ENCODE assay signal across 20 cellular contexts in genomic region chr6:15912505-15912767, GRCh38.
DNase-seq lines count a peak whose midpoint lies in the region; ATAC-seq lines count a peak whose summit lies in the region.
"Had no signal": no experiment of that assay in that cellular context is flagged by ENCODE, and none has a peak within 500 bp of the region (broad histone marks: within the 10 kb centered on the region; RNA-seq: fewer than 3 reads in every experiment).

No MANE protein-coding gene starts in this region.

- H3K27me3 ChIP-seq in HUES6 (ENCODE audit: control insufficient read depth, insufficient read depth, low read length), result no peaks in the 10 kb centered on the region
- H3K27me3 ChIP-seq: BE2C had no signal

- peak overlapping the region; percentile 34 for H3K27ac Mint-ChIP-seq in activated T-cell treated with anti-CD3 and anti-CD28 coated beads, Interleukin-2, amount 50 U/mL, for 24 hours
- no peak overlapping the region for H3K27ac Mint-ChIP-seq in activated T-cell treated with anti-CD3 and anti-CD28 coated beads, Interleukin-2, amount 50 U/mL, for 72 hours
- H3K27ac Mint-ChIP-seq in activated T-helper 2 cell treated with anti-CD3 and anti-CD28 coated beads, Interferon-gamma antibody, Interleukin-2, Interleukin-4, amounts not matched to agents 10 μg/mL and 5 μg/mL and 100 μg/mL, durations not matched to agents 14 hours and 24 hours and 36 hours, result peak overlapping the region; percentile 89
- H3K27ac Mint-ChIP-seq: IgD-negative memory B cell had no signal

- intact Hi-C loops in activated T-helper 2 cell treated with anti-CD3 and anti-CD28 coated beads, Interferon-gamma antibody, Interleukin-2, Interleukin-4, amounts not matched to agents 10 μg/mL and 5 μg/mL and 100 μg/mL, durations not matched to agents 14 hours and 24 hours and 36 hours (cut with micrococcal nuclease), result loop anchor here (5.0 kb wide), 1 partner anchor 270 kb away; no protein-coding TSS in a partner anchor

- H3K4me1 ChIP-seq in HUES6 (ENCODE audit: control insufficient read depth, insufficient read depth, low read length), result peaks cover 61% of the 10 kb centered on the region

- H3K4me1 Mint-ChIP-seq in activated T-cell treated with anti-CD3 and anti-CD28 coated beads, Interleukin-2, amount 50 U/mL, for 24 hours (ENCODE audit: low read depth), result peaks cover 45% of the 10 kb centered on the region
- peaks cover 50% of the 10 kb centered on the region for H3K4me1 Mint-ChIP-seq in activated T-cell treated with anti-CD3 and anti-CD28 coated beads, Interleukin-2, amount 50 U/mL, for 72 hours (ENCODE audit: low read depth)
- peaks cover 65% of the 10 kb centered on the region for H3K4me1 Mint-ChIP-seq in activated T-helper 2 cell treated with anti-CD3 and anti-CD28 coated beads, Interferon-gamma antibody, Interleukin-2, Interleukin-4, amounts not matched to agents 10 μg/mL and 5 μg/mL and 100 μg/mL, durations not matched to agents 14 hours and 24 hours and 36 hours (ENCODE audit: low read depth)

- H3K9me3 ChIP-seq in HUES6 (ENCODE audit: control insufficient read depth, insufficient read depth, low read depth, low read length), result no peaks in the 10 kb centered on the region
- H3K9me3 ChIP-seq: BE2C had no signal

- no peak overlapping the region for H3K4me3 Mint-ChIP-seq in activated T-cell treated with anti-CD3 and anti-CD28 coated beads, Interleukin-2, amount 50 U/mL, for 24 hours
- H3K4me3 Mint-ChIP-seq in activated T-cell treated with anti-CD3 and anti-CD28 coated beads, Interleukin-2, amount 50 U/mL, for 72 hours, result no peak overlapping the region
- peak overlapping the region; percentile 56 for H3K4me3 Mint-ChIP-seq in activated T-helper 2 cell treated with anti-CD3 and anti-CD28 coated beads, Interferon-gamma antibody, Interleukin-2, Interleukin-4, amounts not matched to agents 10 μg/mL and 5 μg/mL and 100 μg/mL, durations not matched to agents 14 hours and 24 hours and 36 hours (ENCODE audit: low read depth)
- H3K4me3 Mint-ChIP-seq: IgD-negative memory B cell had no signal

- H3K27me3 Mint-ChIP-seq in activated T-cell treated with anti-CD3 and anti-CD28 coated beads, Interleukin-2, amount 50 U/mL, for 24 hours, result peaks cover 3% of the 10 kb centered on the region
- H3K27me3 Mint-ChIP-seq in activated T-cell treated with anti-CD3 and anti-CD28 coated beads, Interleukin-2, amount 50 U/mL, for 72 hours (ENCODE audit: low read depth), result peaks cover 7% of the 10 kb centered on the region
- H3K27me3 Mint-ChIP-seq in activated T-helper 2 cell treated with anti-CD3 and anti-CD28 coated beads, Interferon-gamma antibody, Interleukin-2, Interleukin-4, amounts not matched to agents 10 μg/mL and 5 μg/mL and 100 μg/mL, durations not matched to agents 14 hours and 24 hours and 36 hours (ENCODE audit: low read depth), result no peaks in the 10 kb centered on the region
- H3K27me3 Mint-ChIP-seq: IgD-negative memory B cell had no signal

- H3K27ac ChIP-seq in HUES6 (ENCODE audit: low read depth, low read length), result peak overlapping the region; percentile 72

- no peaks in the 10 kb centered on the region for H3K36me3 Mint-ChIP-seq in activated T-cell treated with anti-CD3 and anti-CD28 coated beads, Interleukin-2, amount 50 U/mL, for 24 hours (ENCODE audit: low read depth)
- H3K36me3 Mint-ChIP-seq in activated T-cell treated with anti-CD3 and anti-CD28 coated beads, Interleukin-2, amount 50 U/mL, for 72 hours (ENCODE audit: insufficient read depth in 2 of 2), result no peaks in the 10 kb centered on the region
- peaks cover 3% of the 10 kb centered on the region for H3K36me3 Mint-ChIP-seq in activated T-helper 2 cell treated with anti-CD3 and anti-CD28 coated beads, Interferon-gamma antibody, Interleukin-2, Interleukin-4, amounts not matched to agents 10 μg/mL and 5 μg/mL and 100 μg/mL, durations not matched to agents 14 hours and 24 hours and 36 hours (ENCODE audit: low read depth)
- H3K36me3 Mint-ChIP-seq: IgD-negative memory B cell had no signal

- no peak for DNase-seq in activated T-cell treated with anti-CD3 and anti-CD28 coated beads, Interleukin-2, amount 50 U/mL, for 24 hours
- no peak for DNase-seq in activated T-cell treated with anti-CD3 and anti-CD28 coated beads, Interleukin-2, amount 50 U/mL, for 72 hours
- DNase-seq in activated T-helper 2 cell treated with anti-CD3 and anti-CD28 coated beads, Interferon-gamma antibody, Interleukin-2, Interleukin-4, amounts not matched to agents 10 μg/mL and 5 μg/mL and 100 μg/mL, durations not matched to agents 14 hours and 24 hours and 36 hours (ENCODE audit: low spot score), result no peak
- DNase-seq in iPS-NIHi7 (ENCODE audit: extremely low spot score), result peak; percentile 40
- no peak for DNase-seq in KG1 (lab: John Stamatoyannopoulos, UW)
- DNase-seq: BE2C, EL, GF-D8, Karpas-422, NCI-H1048, NCI-H1417 treated with DMSO at 0.1 percent for 48 hours, NCI-H187, NCI-H446, NCI-H526, Right ventricle myocardium superior had no signal

- no peaks in the 10 kb centered on the region for H3K36me3 ChIP-seq in HUES6 (ENCODE audit: control insufficient read depth, insufficient read depth, low read length)
- H3K36me3 ChIP-seq: BE2C had no signal

- no peak for ATAC-seq in activated T-cell treated with anti-CD3 and anti-CD28 coated beads, Interleukin-2, amount 50 U/mL, for 72 hours (replicated peaks in 1 of 2)
- ATAC-seq in GM18517 (IDR thresholded peaks at IDR 0.05; ENCODE audit: unreplicated experiment) (no peak), HG03196 (IDR thresholded peaks at IDR 0.05; ENCODE audit: unreplicated experiment) (no peak)
- ATAC-seq: HCT116 had no signal

- H3K9ac ChIP-seq in HUES6 (ENCODE audit: low read length), result peak overlapping the region; percentile 6

- H3K4me3 ChIP-seq in HUES6 (ENCODE audit: low read depth, low read length), result peak overlapping the region; percentile 21; the same call in 1 of the 2 replicates

- peaks cover 2% of the 10 kb centered on the region for H3K9me3 Mint-ChIP-seq in activated T-cell treated with anti-CD3 and anti-CD28 coated beads, Interleukin-2, amount 50 U/mL, for 24 hours
- H3K9me3 Mint-ChIP-seq in activated T-cell treated with anti-CD3 and anti-CD28 coated beads, Interleukin-2, amount 50 U/mL, for 72 hours, result no peaks in the 10 kb centered on the region
- H3K9me3 Mint-ChIP-seq in activated T-helper 2 cell treated with anti-CD3 and anti-CD28 coated beads, Interferon-gamma antibody, Interleukin-2, Interleukin-4, amounts not matched to agents 10 μg/mL and 5 μg/mL and 100 μg/mL, durations not matched to agents 14 hours and 24 hours and 36 hours, result peaks cover 3% of the 10 kb centered on the region
- H3K9me3 Mint-ChIP-seq: IgD-negative memory B cell had no signal
